Comparison of ENCODE assay signal across 19 cellular contexts in genomic region chr10:35912615-35913170, GRCh38.
DNase-seq lines count a peak whose midpoint lies in the region; ATAC-seq, FAIRE-seq and TF ChIP-seq lines count a peak whose summit lies in the region.
"Had no signal": no experiment of that assay in that cellular context is flagged by ENCODE, and none has a peak within 500 bp of the region (broad histone marks: within the 10 kb centered on the region; RNA-seq: fewer than 3 reads in every experiment).

No MANE protein-coding gene starts in this region.

- CTCF ChIA-PET in endothelial cell of umbilical vein (lab: Charles Lee), result interaction anchor here (0.8 to 1.3 kb wide), 6 partner anchors 10 to 867 kb away, joined by 3 to 4 read pairs (median 3); no protein-coding TSS in a partner anchor

- H3K4me1 ChIP-seq in endothelial cell of umbilical vein (ENCODE audit: control insufficient read depth, extremely low read depth, insufficient read depth, low read length) (peaks cover 35% of the 10 kb centered on the region), mesodermal cell (ENCODE audit: control insufficient read depth, insufficient read depth, low read length, poor library complexity, severe bottlenecking) (peaks cover 67% of the 10 kb centered on the region), prostate gland (replicated peaks) (no peaks in the 10 kb centered on the region)
- H3K4me1 ChIP-seq: adrenal gland, right lobe of liver had no signal

- intact Hi-C loops in endothelial cell of umbilical vein (cut with micrococcal nuclease) (loop anchor here (5.0 kb wide), 2 partner anchors 260 to 270 kb away; partner anchors contain the start of gene FZD8), prostate gland (cut with DNase I) (no loop called here)
- intact Hi-C loops in activated T-helper 2 cell treated with anti-CD3 and anti-CD28 coated beads, Interferon-gamma antibody, Interleukin-2, Interleukin-4, amounts not matched to agents 10 μg/mL and 5 μg/mL and 100 μg/mL, durations not matched to agents 14 hours and 24 hours and 36 hours (cut with micrococcal nuclease), result no loop called here

- H3K9me3 Mint-ChIP-seq in activated naive CD4-positive, alpha-beta T cell treated with anti-CD3 and anti-CD28 coated beads, Interleukin-2, amount 50 U/mL, for 72 hours, result no peaks in the 10 kb centered on the region
- H3K9me3 Mint-ChIP-seq in activated T-helper 2 cell treated with anti-CD3 and anti-CD28 coated beads, Interferon-gamma antibody, Interleukin-2, Interleukin-4, amounts not matched to agents 10 μg/mL and 5 μg/mL and 100 μg/mL, durations not matched to agents 14 hours and 24 hours and 36 hours, result no peaks in the 10 kb centered on the region
- H3K9me3 Mint-ChIP-seq: activated CD4-positive, alpha-beta T cell treated with anti-CD3 and anti-CD28 coated beads, Interleukin-2, amount 10 ng/mL, durations not matched to agents 24 days and 14 days; activated T-cell treated with anti-CD3 and anti-CD28 coated beads, Interleukin-2, amount 50 U/mL, for 24 hours; dendritic cell treated with granulocyte-macrophage colony-stimulating factor and Interleukin-4, amounts not matched to agents 40 ng/mL and 50 ng/mL, for 4 days had no signal

- H3K4me3 Mint-ChIP-seq in activated T-helper 2 cell treated with anti-CD3 and anti-CD28 coated beads, Interferon-gamma antibody, Interleukin-2, Interleukin-4, amounts not matched to agents 10 μg/mL and 5 μg/mL and 100 μg/mL, durations not matched to agents 14 hours and 24 hours and 36 hours (ENCODE audit: low read depth), result no peak overlapping the region
- H3K4me3 Mint-ChIP-seq: activated CD4-positive, alpha-beta T cell treated with anti-CD3 and anti-CD28 coated beads, Interleukin-2, amount 10 ng/mL, durations not matched to agents 24 days and 14 days; activated T-cell treated with anti-CD3 and anti-CD28 coated beads, Interleukin-2, amount 50 U/mL, for 24 hours; CD4-positive, CD25-positive, alpha-beta regulatory T cell; dendritic cell treated with granulocyte-macrophage colony-stimulating factor and Interleukin-4, amounts not matched to agents 40 ng/mL and 50 ng/mL, for 4 days; naive B cell; stimulated activated naive CD8-positive, alpha-beta T cell treated with anti-CD3 and anti-CD28 coated beads, Interleukin-15, amount 100 ng/mL, for 72 hours had no signal

- H3K36me3 ChIP-seq in endothelial cell of umbilical vein (ENCODE audit: control insufficient read depth in 2 of 2, extremely low read depth in 1 of 2, insufficient read depth in 2 of 2, low read length in 2 of 2), result no peaks in the 10 kb centered on the region
- no peaks in the 10 kb centered on the region for H3K36me3 ChIP-seq in mesodermal cell (ENCODE audit: control insufficient read depth, insufficient read depth, low read length)
- H3K36me3 ChIP-seq in prostate gland, result no peaks in the 10 kb centered on the region
- H3K36me3 ChIP-seq: adrenal gland, right lobe of liver had no signal

- H3K4me1 Mint-ChIP-seq in activated T-helper 2 cell treated with anti-CD3 and anti-CD28 coated beads, Interferon-gamma antibody, Interleukin-2, Interleukin-4, amounts not matched to agents 10 μg/mL and 5 μg/mL and 100 μg/mL, durations not matched to agents 14 hours and 24 hours and 36 hours (ENCODE audit: low read depth), result no peaks in the 10 kb centered on the region
- H3K4me1 Mint-ChIP-seq: activated CD4-positive, alpha-beta T cell treated with anti-CD3 and anti-CD28 coated beads, Interleukin-2, amount 10 ng/mL, durations not matched to agents 24 days and 14 days; CD4-positive, CD25-positive, alpha-beta regulatory T cell; naive B cell; stimulated activated naive CD8-positive, alpha-beta T cell treated with anti-CD3 and anti-CD28 coated beads, Interleukin-15, amount 100 ng/mL, for 72 hours had no signal

- ATAC-seq in activated naive CD4-positive, alpha-beta T cell treated with anti-CD3 and anti-CD28 coated beads, Interleukin-2, amount 50 U/mL, for 72 hours, result no peak
- ATAC-seq: stimulated activated naive CD8-positive, alpha-beta T cell treated with anti-CD3 and anti-CD28 coated beads, Interleukin-15, amount 100 ng/mL, for 72 hours had no signal

- H3K27me3 ChIP-seq in endothelial cell of umbilical vein (ENCODE audit: control insufficient read depth in 2 of 2, insufficient read depth in 2 of 2, low read length in 2 of 2), result no peaks in the 10 kb centered on the region
- H3K27me3 ChIP-seq in prostate gland (replicated peaks; ENCODE audit: insufficient read depth), result no peaks in the 10 kb centered on the region
- H3K27me3 ChIP-seq: adrenal gland, right lobe of liver had no signal

- no peaks in the 10 kb centered on the region for H3K79me2 ChIP-seq in endothelial cell of umbilical vein (ENCODE audit: control insufficient read depth, insufficient read depth, low read length)

- WGBS in mesodermal cell (ENCODE audit: insufficient coverage in 2 of 2), 2 experiments, result 50% methylated on average over 1 of the region's 4 CpGs; no CpG with 5 or more reads in 1 of the 2 experiments
- WGBS in prostate gland, result 15% methylated on average over 4 of the region's 4 CpGs

- TF ChIP-seq POLR2A in endothelial cell of umbilical vein (IDR thresholded peaks at IDR 0.05; ENCODE audit: low read depth, low read length) (no peak), prostate gland (IDR thresholded peaks at IDR 0.05) (no peak)

- no peak overlapping the region for H3K27ac Mint-ChIP-seq in activated naive CD4-positive, alpha-beta T cell treated with anti-CD3 and anti-CD28 coated beads, Interleukin-2, amount 50 U/mL, for 72 hours
- no peak overlapping the region for H3K27ac Mint-ChIP-seq in activated T-helper 2 cell treated with anti-CD3 and anti-CD28 coated beads, Interferon-gamma antibody, Interleukin-2, Interleukin-4, amounts not matched to agents 10 μg/mL and 5 μg/mL and 100 μg/mL, durations not matched to agents 14 hours and 24 hours and 36 hours
- H3K27ac Mint-ChIP-seq: activated CD4-positive, alpha-beta T cell treated with anti-CD3 and anti-CD28 coated beads, Interleukin-2, amount 10 ng/mL, durations not matched to agents 24 days and 14 days; activated T-cell treated with anti-CD3 and anti-CD28 coated beads, Interleukin-2, amount 50 U/mL, for 24 hours; CD4-positive, CD25-positive, alpha-beta regulatory T cell; dendritic cell treated with granulocyte-macrophage colony-stimulating factor and Interleukin-4, amounts not matched to agents 40 ng/mL and 50 ng/mL, for 4 days; naive B cell; stimulated activated naive CD8-positive, alpha-beta T cell treated with anti-CD3 and anti-CD28 coated beads, Interleukin-15, amount 100 ng/mL, for 72 hours had no signal

- no peak for FAIRE-seq in endothelial cell of umbilical vein (lab: Jason Lieb, UNC)
- FAIRE-seq: kidney had no signal

- H3K27me3 Mint-ChIP-seq in activated T-helper 2 cell treated with anti-CD3 and anti-CD28 coated beads, Interferon-gamma antibody, Interleukin-2, Interleukin-4, amounts not matched to agents 10 μg/mL and 5 μg/mL and 100 μg/mL, durations not matched to agents 14 hours and 24 hours and 36 hours (ENCODE audit: low read depth), result no peaks in the 10 kb centered on the region
- H3K27me3 Mint-ChIP-seq: activated CD4-positive, alpha-beta T cell treated with anti-CD3 and anti-CD28 coated beads, Interleukin-2, amount 10 ng/mL, durations not matched to agents 24 days and 14 days; activated T-cell treated with anti-CD3 and anti-CD28 coated beads, Interleukin-2, amount 50 U/mL, for 24 hours; CD4-positive, CD25-positive, alpha-beta regulatory T cell; dendritic cell treated with granulocyte-macrophage colony-stimulating factor and Interleukin-4, amounts not matched to agents 40 ng/mL and 50 ng/mL, for 4 days; stimulated activated naive CD8-positive, alpha-beta T cell treated with anti-CD3 and anti-CD28 coated beads, Interleukin-15, amount 100 ng/mL, for 72 hours had no signal

- H3K9ac ChIP-seq in endothelial cell of umbilical vein (replicated peaks; ENCODE audit: extremely low read depth, insufficient read depth, low read length), result no peak overlapping the region

- peak; percentile 28 for DNase-seq in Daoy (ENCODE audit: low read depth)
- DNase-seq in NCI-H69 (lab: John Stamatoyannopoulos, UW), result peak; percentile 7
- peak; percentile 44 for DNase-seq in endothelial cell of umbilical vein (ENCODE audit: low read depth, low spot score)
- DNase-seq in activated naive CD4-positive, alpha-beta T cell treated with anti-CD3 and anti-CD28 coated beads, Interleukin-2, amount 50 U/mL, for 72 hours (ENCODE audit: low spot score in 2 of 2), result no peak
- no peak for DNase-seq in activated T-helper 2 cell treated with anti-CD3 and anti-CD28 coated beads, Interferon-gamma antibody, Interleukin-2, Interleukin-4, amounts not matched to agents 10 μg/mL and 5 μg/mL and 100 μg/mL, durations not matched to agents 14 hours and 24 hours and 36 hours (ENCODE audit: low spot score)
- DNase-seq in prostate gland (ENCODE audit: low spot score), result no peak
- no peak for DNase-seq in activated naive CD4-positive, alpha-beta T cell (lab: John Stamatoyannopoulos, UW)
- DNase-seq: activated CD4-positive, alpha-beta T cell treated with anti-CD3 and anti-CD28 coated beads, Interleukin-2, amount 10 ng/mL, durations not matched to agents 24 days and 14 days; activated T-cell treated with anti-CD3 and anti-CD28 coated beads, Interleukin-2, amount 50 U/mL, for 24 hours; adrenal gland; CD4-positive, CD25-positive, alpha-beta regulatory T cell; kidney; MV-4-11; naive B cell; right lobe of liver; stimulated activated naive CD8-positive, alpha-beta T cell treated with anti-CD3 and anti-CD28 coated beads, Interleukin-15, amount 100 ng/mL, for 72 hours; T-helper 2 cell had no signal

- H3K27ac ChIP-seq in endothelial cell of umbilical vein (ENCODE audit: insufficient read depth, low read depth, low read length) (no peak overlapping the region), mesodermal cell (ENCODE audit: low read depth, low read length, severe bottlenecking) (peak overlapping the region; percentile 34), prostate gland (no peak overlapping the region)
- H3K27ac ChIP-seq: adrenal gland, right lobe of liver had no signal

- H3K9me3 ChIP-seq in endothelial cell of umbilical vein (replicated peaks; ENCODE audit: control insufficient read depth, insufficient read depth, low read length), result no peaks in the 10 kb centered on the region
- H3K9me3 ChIP-seq in mesodermal cell (ENCODE audit: control insufficient read depth, low read length), result no peaks in the 10 kb centered on the region
- H3K9me3 ChIP-seq in prostate gland, result no peaks in the 10 kb centered on the region
- H3K9me3 ChIP-seq: adrenal gland, right lobe of liver had no signal

- dilution Hi-C loops in endothelial cell of umbilical vein (cut with MboI; ENCODE audit: extremely low pct_ligation_motif_present, low sequenced_read_pairs), result no loop called here

- peak overlapping the region; percentile 21 for H3K4me2 ChIP-seq in endothelial cell of umbilical vein (ENCODE audit: insufficient read depth, low read length)

- peak overlapping the region; percentile 71 for H2AFZ ChIP-seq in endothelial cell of umbilical vein (ENCODE audit: low read depth, low read length)

- no peaks in the 10 kb centered on the region for H3K36me3 Mint-ChIP-seq in activated naive CD4-positive, alpha-beta T cell treated with anti-CD3 and anti-CD28 coated beads, Interleukin-2, amount 50 U/mL, for 72 hours
- H3K36me3 Mint-ChIP-seq in activated T-helper 2 cell treated with anti-CD3 and anti-CD28 coated beads, Interferon-gamma antibody, Interleukin-2, Interleukin-4, amounts not matched to agents 10 μg/mL and 5 μg/mL and 100 μg/mL, durations not matched to agents 14 hours and 24 hours and 36 hours (ENCODE audit: low read depth), result no peaks in the 10 kb centered on the region
- H3K36me3 Mint-ChIP-seq: CD4-positive, CD25-positive, alpha-beta regulatory T cell; naive B cell had no signal

- POLR2A ChIA-PET in endothelial cell of umbilical vein (lab: Charles Lee), result no interaction called here

- no peak for TF ChIP-seq CTCF in endothelial cell of umbilical vein (IDR thresholded peaks at IDR 0.05; ENCODE audit: extremely low read depth in 1 of 2, insufficient read depth in 1 of 2, low read depth in 1 of 2, low read length in 2 of 2)
- no peak for TF ChIP-seq CTCF in prostate gland (IDR thresholded peaks at IDR 0.05)

- BruUV-seq in endothelial cell of umbilical vein (replicated peaks; lab: Mats Ljungman, UMichigan), result no TSS peak

- H3K4me3 ChIP-seq in endothelial cell of umbilical vein (replicated peaks in 1 of 3; ENCODE audit: insufficient read depth in 1 of 3, low read depth in 1 of 3, low read length in 3 of 3) (no peak overlapping the region), mesodermal cell (ENCODE audit: extremely low read depth, insufficient read depth, low read length, poor library complexity, severe bottlenecking) (no peak overlapping the region), prostate gland (no peak overlapping the region)
- H3K4me3 ChIP-seq: adrenal gland, right lobe of liver had no signal

- H4K20me1 ChIP-seq in endothelial cell of umbilical vein (replicated peaks; ENCODE audit: control insufficient read depth, extremely low read depth, insufficient read depth, low read length), result no peaks in the 10 kb centered on the region

- H3K9me1 ChIP-seq in endothelial cell of umbilical vein (replicated peaks; ENCODE audit: control insufficient read depth, extremely low read depth, insufficient read depth, low read length), result no peaks in the 10 kb centered on the region

Comparison
In these comparisons a context has a peak if more than half of its experiments do, and no peak if none do; other contexts are left out.
1. DNase-seq: peak in Daoy (single experiment), NCI-H69 (single experiment) and endothelial cell of umbilical vein (single experiment); none in activated naive CD4-positive, alpha-beta T cell treated with anti-CD3 and anti-CD28 coated beads, Interleukin-2, amount 50 U/mL, for 72 hours (0 of 2), activated T-helper 2 cell treated with anti-CD3 and anti-CD28 coated beads, Interferon-gamma antibody, Interleukin-2, Interleukin-4, amounts not matched to agents 10 μg/mL and 5 μg/mL and 100 μg/mL, durations not matched to agents 14 hours and 24 hours and 36 hours (single experiment), prostate gland (single experiment) and activated naive CD4-positive, alpha-beta T cell (0 of 4).